ENCODE assay signal across 20 cellular contexts in the genomic region with DNA sequence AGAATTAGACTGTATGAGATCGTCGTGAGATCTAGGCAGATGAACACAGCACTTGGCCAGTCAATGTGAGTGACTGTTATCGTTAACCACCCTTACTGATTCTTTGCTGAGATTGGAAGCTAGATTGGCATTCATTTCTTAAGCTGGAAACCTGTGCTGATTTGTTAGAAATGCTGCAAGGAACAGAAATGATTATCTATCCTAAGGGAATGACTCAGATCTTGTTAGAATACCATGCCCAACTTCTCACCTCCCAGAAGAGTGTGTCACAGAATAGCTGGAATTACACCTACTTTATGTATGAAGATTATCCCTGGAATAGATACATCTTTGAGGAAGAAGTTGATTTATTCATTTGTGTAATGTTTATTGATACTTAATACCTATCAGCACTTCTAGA.
A peak's percentile ranks its signal among the peaks of the same experiment; 100 is the strongest.
DNase-seq lines count a peak whose midpoint lies in the region; ATAC-seq, FAIRE-seq and TF ChIP-seq lines count a peak whose summit lies in the region.
"Had no signal": no experiment of that assay in that cellular context is flagged by ENCODE, and none has a peak within 500 bp of the region (broad histone marks: within the 10 kb centered on the region; RNA-seq: fewer than 3 reads in every experiment).

No MANE protein-coding gene starts in this region.

- no peak for TF ChIP-seq POLR2A in esophagus squamous epithelium (IDR thresholded peaks at IDR 0.05)

- no peaks in the 10 kb centered on the region for H3K36me3 Mint-ChIP-seq in astrocyte (ENCODE audit: low read depth, unreplicated experiment)

- 93 to 98% methylated on average over 3 of the region's 3 CpGs for WGBS in GM23248 (ENCODE audit: low coverage in 1 of 2, low lambda C conversion rate in 2 of 2, missing lambda C conversion rate in 2 of 2), 2 experiments
- 85 to 88% methylated on average over 3 of the region's 3 CpGs for WGBS in esophagus squamous epithelium, 2 donors

- H3K9me3 ChIP-seq in GM23248 (ENCODE audit: low read depth) (no peaks in the 10 kb centered on the region), astrocyte (ENCODE audit: insufficient read depth, low read depth, low read length) (no peaks in the 10 kb centered on the region), esophagus squamous epithelium (no peaks in the 10 kb centered on the region)

- no peaks in the 10 kb centered on the region for H3K9me3 Mint-ChIP-seq in astrocyte (ENCODE audit: unreplicated experiment)

- no peak overlapping the region for H2AFZ ChIP-seq in GM23248
- no peak overlapping the region for H2AFZ ChIP-seq in astrocyte (ENCODE audit: low read depth, low read length)

- DNase-seq in GM23248 (peak; percentile 50), astrocyte (ENCODE audit: low read depth) (peak; percentile 45), foreskin keratinocyte (peak; percentile 34 to 70), putamen (ENCODE audit: low spot score) (peak; percentile 21), COLO829 (ENCODE audit: low spot score) (no peak), esophagus squamous epithelium (lab: John Stamatoyannopoulos, UW) (no peak), hepatic stellate cell (ENCODE audit: low spot score) (no peak)
- DNase-seq: AML-193; DMS79 treated with DMSO at 0.1 percent for 48 hours; NCI-H1092 treated with DMSO at 0.1 percent for 48 hours; NCI-H1694; NCI-H2081 treated with DMSO at 0.1 percent for 48 hours; NCI-H510A; NCI-H748 treated with DMSO at 0.1 percent for 48 hours; NK-92 treated with Interleukin-12 subunit alpha and Interleukin-12 subunit beta, amount 100 ng/mL, for 24 hours; RPMI8226; SIG-M5 had no signal

- no peak for TF ChIP-seq CTCF in astrocyte (IDR thresholded peaks at IDR 0.05; ENCODE audit: insufficient read depth, low read depth, low read length)
- no peak for TF ChIP-seq CTCF in foreskin keratinocyte (conservative IDR thresholded peaks at IDR 0.05)
- TF ChIP-seq CTCF in esophagus squamous epithelium (IDR thresholded peaks at IDR 0.05): no peak

- H3K4me1 ChIP-seq in GM23248 (ENCODE audit: insufficient read depth) (peaks cover 25% of the 10 kb centered on the region), astrocyte (ENCODE audit: insufficient read depth, low read length) (peaks cover 16% of the 10 kb centered on the region), foreskin keratinocyte (peaks cover 5% of the 10 kb centered on the region), esophagus squamous epithelium (no peaks in the 10 kb centered on the region)

- no peak overlapping the region for H3K27ac ChIP-seq in GM23248
- H3K27ac ChIP-seq in astrocyte (ENCODE audit: low read depth, low read length): no peak overlapping the region
- no peak overlapping the region for H3K27ac ChIP-seq in foreskin keratinocyte
- no peak overlapping the region for H3K27ac ChIP-seq in esophagus squamous epithelium
- H3K27ac ChIP-seq: C4-2B had no signal

- H3K4me3 ChIP-seq in GM23248: no peak overlapping the region
- H3K4me3 ChIP-seq in astrocyte (ENCODE audit: insufficient read depth, low read depth, low read length): no peak overlapping the region
- H3K4me3 ChIP-seq in esophagus squamous epithelium: no peak overlapping the region

- H3K27me3 ChIP-seq in GM23248 (replicated peaks; ENCODE audit: insufficient read depth): no peaks in the 10 kb centered on the region; the same call in 1 of the 2 replicates
- no peaks in the 10 kb centered on the region for H3K27me3 ChIP-seq in astrocyte (ENCODE audit: insufficient read depth, low read length)
- H3K27me3 ChIP-seq in foreskin keratinocyte: no peaks in the 10 kb centered on the region
- H3K27me3 ChIP-seq in esophagus squamous epithelium: no peaks in the 10 kb centered on the region

- H3K4me1 Mint-ChIP-seq in astrocyte (ENCODE audit: low read depth, unreplicated experiment): peaks cover 36% of the 10 kb centered on the region

- no peaks in the 10 kb centered on the region for H3K9me2 ChIP-seq in GM23248 (ENCODE audit: insufficient read depth)

- H3K9ac ChIP-seq in GM23248 (no peak overlapping the region), astrocyte (ENCODE audit: low read length) (no peak overlapping the region)

- H3K27me3 Mint-ChIP-seq in astrocyte (ENCODE audit: low read depth, unreplicated experiment): no peaks in the 10 kb centered on the region

- intact Hi-C loops in esophagus squamous epithelium (cut with DNase I): no loop called here

- H3K79me2 ChIP-seq in GM23248 (ENCODE audit: insufficient read depth) (no peaks in the 10 kb centered on the region), astrocyte (ENCODE audit: insufficient read depth, low read length) (peaks cover 11% of the 10 kb centered on the region)

- ATAC-seq in foreskin keratinocyte (peak; percentile 61), GM18517 (IDR thresholded peaks at IDR 0.05; ENCODE audit: unreplicated experiment) (no peak)

- peaks cover 15% of the 10 kb centered on the region for H3F3A ChIP-seq in GM23248 (ENCODE audit: insufficient read depth)

- H3K36me3 ChIP-seq in GM23248 (ENCODE audit: low read depth) (no peaks in the 10 kb centered on the region), astrocyte (ENCODE audit: insufficient read depth, low read length) (no peaks in the 10 kb centered on the region), esophagus squamous epithelium (no peaks in the 10 kb centered on the region)

- no peak overlapping the region for H3K4me3 Mint-ChIP-seq in astrocyte (ENCODE audit: unreplicated experiment)

- H3K27ac Mint-ChIP-seq in astrocyte (ENCODE audit: unreplicated experiment): peak overlapping the region; percentile 22

- H3K4me2 ChIP-seq in GM23248 (ENCODE audit: unreplicated experiment) (no peak overlapping the region), astrocyte (ENCODE audit: low read length) (no peak overlapping the region)

- in situ Hi-C loops in GM23248 (cut with MboI): no loop called here

- H4K20me1 ChIP-seq in GM23248 (ENCODE audit: insufficient read depth) (no peaks in the 10 kb centered on the region), astrocyte (ENCODE audit: insufficient read depth, low read length) (peaks cover 33% of the 10 kb centered on the region)

- FAIRE-seq in astrocyte (lab: Jason Lieb, UNC): no peak
- FAIRE-seq: G401.6 had no signal

Comparison
In these comparisons a context has a peak if more than half of its experiments do, and no peak if none do; other contexts are left out.
1. DNase-seq: peak in GM23248 (single experiment), astrocyte (single experiment), foreskin keratinocyte (2 of 2) and putamen (single experiment); none in COLO829 (single experiment), esophagus squamous epithelium (single experiment) and hepatic stellate cell (single experiment).